In the genomic region with DNA sequence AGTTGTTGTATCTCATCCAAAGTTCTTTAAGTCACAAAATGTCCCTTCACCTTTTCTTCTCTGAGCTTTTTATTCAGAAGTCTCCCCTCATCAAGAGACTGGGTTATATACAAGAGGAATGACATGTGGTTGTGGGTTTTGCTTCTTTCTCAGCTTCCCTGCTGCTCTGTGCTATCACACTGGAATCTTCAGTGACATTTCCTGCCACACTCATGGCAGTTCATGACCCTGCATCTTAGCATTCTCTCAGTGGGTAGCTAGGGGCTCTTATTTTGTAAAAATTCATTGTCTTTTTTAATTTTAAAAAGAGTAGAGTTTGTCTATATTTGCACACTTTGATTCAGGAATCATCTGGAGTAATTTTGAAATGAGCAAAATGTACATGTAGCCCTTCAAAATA, we compare ENCODE assay signal across 22 cellular contexts.
"Had no signal": no experiment of that assay in that cellular context is flagged by ENCODE, and none has a peak within 500 bp of the region (broad histone marks: within the 10 kb centered on the region; RNA-seq: fewer than 3 reads in every experiment).

No MANE protein-coding gene starts in this region.

- H3K36me3 ChIP-seq: adrenal gland, brain microvascular endothelial cell, neural progenitor cell, spleen, tibial nerve had no signal

- H3K9ac ChIP-seq: neural progenitor cell had no signal

- H3K27me3 ChIP-seq: adrenal gland, brain microvascular endothelial cell, dorsolateral prefrontal cortex, neural progenitor cell, spleen, tibial nerve had no signal

- H2AFZ ChIP-seq: neural progenitor cell had no signal

- DNase-seq: activated CD4-positive, alpha-beta memory T cell treated with anti-CD3 and anti-CD28 coated beads for 36 hours; activated CD4-positive, alpha-beta T cell treated with anti-CD3 and anti-CD28 coated beads, Interleukin-2, amount 10 ng/mL, durations not matched to agents 24 days and 14 days; activated CD4-positive, CD25-positive, alpha-beta regulatory T cell treated with anti-CD3 and anti-CD28 coated beads, Interleukin-2, amount 50 U/mL, for 72 hours; activated CD8-positive, alpha-beta memory T cell treated with anti-CD3 and anti-CD28 coated beads, Interleukin-2, amount 50 U/mL, for 4 hours; activated effector memory CD4-positive, alpha-beta T cell treated with anti-CD3 and anti-CD28 coated beads, Interleukin-2, amount 50 U/mL, for 16 hours; activated naive CD4-positive, alpha-beta T cell treated with anti-CD3 and anti-CD28 coated beads for 36 hours; activated naive CD8-positive, alpha-beta T cell treated with anti-CD3 and anti-CD28 coated beads for 36 hours; activated T-cell treated with anti-CD3 and anti-CD28 coated beads, Interleukin-2, amount 50 U/mL, for 1 hour; adrenal gland; aorta; brain microvascular endothelial cell; dorsolateral prefrontal cortex; effector memory CD4-positive, alpha-beta T cell; glutamatergic neuron; left ventricle myocardium superior; naive B cell; right cardiac atrium; spleen; stimulated activated naive CD4-positive, alpha-beta T cell treated with Interleukin-2 at 50 U/mL for 16 hours had no signal

- H3K4me3 ChIP-seq: adrenal gland, coronary artery, dorsolateral prefrontal cortex, neural progenitor cell, spleen, tibial nerve had no signal

- H3K9me3 ChIP-seq: adrenal gland, spleen, tibial nerve had no signal

- H3K4me2 ChIP-seq: neural progenitor cell had no signal

- H3K27ac ChIP-seq: adrenal gland, brain microvascular endothelial cell, coronary artery, dorsolateral prefrontal cortex, neural progenitor cell, spleen, tibial nerve had no signal

- H3K4me1 ChIP-seq: adrenal gland, neural progenitor cell, spleen, tibial nerve had no signal

- ATAC-seq: left ventricle myocardium superior, right cardiac atrium had no signal
